ENCODE assay signal across 8 cellular contexts in the genomic region with DNA sequence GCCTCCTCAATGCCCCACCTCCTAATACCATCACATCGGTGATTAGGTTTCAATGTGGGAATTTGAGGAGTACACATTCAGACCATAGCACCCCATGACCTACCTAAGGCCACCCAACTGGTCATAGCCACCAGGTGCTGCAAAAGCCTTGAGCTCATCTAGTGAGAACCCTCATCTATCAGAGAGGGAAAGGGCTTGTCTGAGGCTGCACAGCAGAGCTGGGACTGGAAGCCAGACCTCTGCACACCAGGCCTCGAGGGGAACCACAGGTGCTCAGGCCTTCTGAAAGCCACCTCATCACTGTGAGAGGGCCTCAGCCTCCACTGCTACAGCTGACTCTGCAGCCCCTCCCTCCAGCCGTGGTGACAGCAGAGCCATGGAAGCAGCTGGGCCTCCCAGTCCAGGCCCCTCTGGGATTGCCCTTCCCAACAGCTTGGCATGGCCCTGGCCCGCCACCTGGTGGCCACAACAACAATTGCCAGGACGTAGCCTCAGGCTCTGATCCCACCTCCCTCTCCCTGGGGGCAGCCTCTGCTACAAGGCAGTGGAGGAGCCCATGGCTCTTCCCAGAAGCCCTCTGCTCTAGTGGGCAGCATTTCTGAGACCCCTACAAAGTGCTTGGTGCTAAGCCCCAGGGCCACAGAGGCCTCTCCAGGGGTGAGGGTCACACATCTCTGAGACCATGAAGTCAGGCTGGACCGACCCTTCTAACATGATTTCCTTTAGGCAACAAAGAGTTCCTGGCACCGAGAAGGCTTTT. TPM values are rescaled to one million over a fixed set of nuclear protein-coding genes. Genes with fewer than 3 reads are reported as not detected.
A peak's percentile ranks its signal among the peaks of the same experiment; 100 is the strongest.
DNase-seq lines count a peak whose midpoint lies in the region; ATAC-seq and TF ChIP-seq lines count a peak whose summit lies in the region.

No MANE protein-coding gene starts in this region.

- ATAC-seq in CD8-positive, alpha-beta T cell, result peak; percentile 59
- ATAC-seq in GM21526 (IDR thresholded peaks at IDR 0.05; ENCODE audit: low FRiP score, unreplicated experiment), result no peak

- 40% methylated on average over 7 of the region's 7 CpGs for WGBS in liver

- peak; percentile 89 to 97 for TF ChIP-seq RAD21 in liver (IDR thresholded peaks at IDR 0.05)

- peaks cover 12% of the 10 kb centered on the region for H3K27me3 Mint-ChIP-seq in CD8-positive, alpha-beta T cell (ENCODE audit: low read depth)
- H3K27me3 Mint-ChIP-seq in chondrocyte (ENCODE audit: low read depth), result peaks cover 10% of the 10 kb centered on the region

- no peaks in the 10 kb centered on the region for H3K27me3 ChIP-seq in CD8-positive, alpha-beta T cell (ENCODE audit: insufficient read depth, low read length)
- no peaks in the 10 kb centered on the region for H3K27me3 ChIP-seq in liver (ENCODE audit: control insufficient read depth in 4 of 4, insufficient read depth in 4 of 4, low read length in 3 of 4)

- H3K36me3 Mint-ChIP-seq in CD8-positive, alpha-beta T cell, result no peaks in the 10 kb centered on the region
- no peaks in the 10 kb centered on the region for H3K36me3 Mint-ChIP-seq in chondrocyte (ENCODE audit: low read depth)

- no peak overlapping the region for H3K4me3 ChIP-seq in CD8-positive, alpha-beta T cell (ENCODE audit: low read depth, low read length)
- no peak overlapping the region for H3K4me3 ChIP-seq in liver (ENCODE audit: low read depth in 1 of 3, low read length in 3 of 3)

- H3K36me3 ChIP-seq in CD8-positive, alpha-beta T cell (ENCODE audit: insufficient read depth, low read length), result no peaks in the 10 kb centered on the region
- H3K36me3 ChIP-seq in liver (ENCODE audit: control insufficient read depth in 4 of 4, insufficient read depth in 3 of 4, low read depth in 1 of 4, low read length in 3 of 4), result no peaks in the 10 kb centered on the region

- peaks cover 14% of the 10 kb centered on the region for H3K4me1 ChIP-seq in CD8-positive, alpha-beta T cell (ENCODE audit: insufficient read depth, low read length)
- no peaks in the 10 kb centered on the region for H3K4me1 ChIP-seq in liver (ENCODE audit: control insufficient read depth in 4 of 4, insufficient read depth in 4 of 4, low read length in 3 of 4)

- POLR2A ChIA-PET in CD8-positive, alpha-beta T cell (lab: Charles Lee), result interaction anchor here (2.6 to 4.2 kb wide), 2 partner anchors 169 to 177 kb away, joined by 14 to 29 read pairs; no protein-coding TSS in a partner anchor

- H3K27ac ChIP-seq in CD8-positive, alpha-beta T cell (ENCODE audit: low read depth, low read length), result no peak overlapping the region
- no peak overlapping the region for H3K27ac ChIP-seq in liver (ENCODE audit: low read depth in 1 of 2, low read length in 2 of 2)

- CTCF ChIA-PET in CD8-positive, alpha-beta T cell (lab: Charles Lee), result interaction anchor here (0.8 to 38.2 kb wide), 32 partner anchors 10 to 564 kb away, joined by 3 to 1504 read pairs (median 6); partner anchors contain the start of gene TP53I11

- no peak overlapping the region for H3K9ac ChIP-seq in liver (ENCODE audit: low read depth in 1 of 2, low read length in 2 of 2)

- H3K4me1 Mint-ChIP-seq in CD8-positive, alpha-beta T cell (ENCODE audit: low read depth), result peaks cover 11% of the 10 kb centered on the region
- peaks cover 39% of the 10 kb centered on the region for H3K4me1 Mint-ChIP-seq in chondrocyte (ENCODE audit: low read depth)

- no peak overlapping the region for H3K4me3 Mint-ChIP-seq in CD8-positive, alpha-beta T cell
- no peak overlapping the region for H3K4me3 Mint-ChIP-seq in chondrocyte (ENCODE audit: unreplicated experiment)

- TF ChIP-seq CTCF in CD8-positive, alpha-beta T cell (IDR thresholded peaks at IDR 0.05), result peak; percentile 87
- peak; percentile 99 for TF ChIP-seq CTCF in chondrocyte (IDR thresholded peaks at IDR 0.05)
- peak; percentile 87 for TF ChIP-seq CTCF in liver (IDR thresholded peaks at IDR 0.05; ENCODE audit: low read depth, low read length, missing input control)

- intact Hi-C loops in CD8-positive, alpha-beta T cell (cut with DNase I, micrococcal nuclease), result loop anchor here (1.0 to 10.0 kb wide), 5 partner anchors 169 to 541 kb away; partner anchors contain the start of gene CD82 (in 1 of the 2)

- DNase-seq in CD8-positive, alpha-beta T cell, result peak; percentile 33 to 77 (median 56)
- DNase-seq in HCEC 1CT, result peak; percentile 54
- peak; percentile 69 for DNase-seq in NCI-H2227 treated with DMSO at 0.1 percent for 48 hours (lab: John Stamatoyannopoulos, UW)
- DNase-seq in activated CD4-positive, alpha-beta T cell treated with anti-CD3 and anti-CD28 coated beads for 24 hours (ENCODE audit: low read depth in 2 of 2), result peak; percentile 39 to 49
- DNase-seq in chondrocyte (ENCODE audit: low spot score), result no peak
- DNase-seq in stimulated activated CD4-positive, alpha-beta T cell treated with anti-CD3 and anti-CD28 coated beads, TNF-alpha, amount 100 ng/mL, for 4 hours (ENCODE audit: low read depth in 3 of 3), result peak; percentile 27 to 40 (median 32)

- no peaks in the 10 kb centered on the region for H3K9me3 Mint-ChIP-seq in CD8-positive, alpha-beta T cell
- no peaks in the 10 kb centered on the region for H3K9me3 Mint-ChIP-seq in chondrocyte (ENCODE audit: low read depth)

- no peaks in the 10 kb centered on the region for H3K9me3 ChIP-seq in CD8-positive, alpha-beta T cell (ENCODE audit: low read length)
- no peaks in the 10 kb centered on the region for H3K9me3 ChIP-seq in liver (ENCODE audit: control insufficient read depth in 4 of 4, low read length in 3 of 4)

- no peak overlapping the region for H3K27ac Mint-ChIP-seq in CD8-positive, alpha-beta T cell
- no peak overlapping the region for H3K27ac Mint-ChIP-seq in chondrocyte (ENCODE audit: unreplicated experiment)

TF ChIP-seq in liver, 16 proteins besides CTCF, POLR2A, EP300 and RAD21:
- TF ChIP-seq YY1 (IDR thresholded peaks at IDR 0.05) (no peak), MAX (IDR thresholded peaks at IDR 0.05) (no peak), FOXA2 (IDR thresholded peaks at IDR 0.05) (no peak), SP1 (IDR thresholded peaks at IDR 0.05) (no peak), JUND (IDR thresholded peaks at IDR 0.05) (no peak), RXRA (IDR thresholded peaks at IDR 0.05) (no peak), NR2F2 (IDR thresholded peaks at IDR 0.05) (no peak), FOXA1 (IDR thresholded peaks at IDR 0.05) (no peak), GABPA (IDR thresholded peaks at IDR 0.05 in 1 of 2, conservative IDR thresholded peaks at IDR 0.05 in 1 of 2) (no peak)
- TF ChIP-seq, protein P1, sequence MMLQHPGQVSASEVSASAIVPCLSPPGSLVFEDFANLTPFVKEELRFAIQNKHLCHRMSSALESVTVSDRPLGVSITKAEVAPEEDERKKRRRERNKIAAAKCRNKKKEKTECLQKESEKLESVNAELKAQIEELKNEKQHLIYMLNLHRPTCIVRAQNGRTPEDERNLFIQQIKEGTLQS (IDR thresholded peaks at IDR 0.05), result no peak
- TF ChIP-seq, protein P2, sequence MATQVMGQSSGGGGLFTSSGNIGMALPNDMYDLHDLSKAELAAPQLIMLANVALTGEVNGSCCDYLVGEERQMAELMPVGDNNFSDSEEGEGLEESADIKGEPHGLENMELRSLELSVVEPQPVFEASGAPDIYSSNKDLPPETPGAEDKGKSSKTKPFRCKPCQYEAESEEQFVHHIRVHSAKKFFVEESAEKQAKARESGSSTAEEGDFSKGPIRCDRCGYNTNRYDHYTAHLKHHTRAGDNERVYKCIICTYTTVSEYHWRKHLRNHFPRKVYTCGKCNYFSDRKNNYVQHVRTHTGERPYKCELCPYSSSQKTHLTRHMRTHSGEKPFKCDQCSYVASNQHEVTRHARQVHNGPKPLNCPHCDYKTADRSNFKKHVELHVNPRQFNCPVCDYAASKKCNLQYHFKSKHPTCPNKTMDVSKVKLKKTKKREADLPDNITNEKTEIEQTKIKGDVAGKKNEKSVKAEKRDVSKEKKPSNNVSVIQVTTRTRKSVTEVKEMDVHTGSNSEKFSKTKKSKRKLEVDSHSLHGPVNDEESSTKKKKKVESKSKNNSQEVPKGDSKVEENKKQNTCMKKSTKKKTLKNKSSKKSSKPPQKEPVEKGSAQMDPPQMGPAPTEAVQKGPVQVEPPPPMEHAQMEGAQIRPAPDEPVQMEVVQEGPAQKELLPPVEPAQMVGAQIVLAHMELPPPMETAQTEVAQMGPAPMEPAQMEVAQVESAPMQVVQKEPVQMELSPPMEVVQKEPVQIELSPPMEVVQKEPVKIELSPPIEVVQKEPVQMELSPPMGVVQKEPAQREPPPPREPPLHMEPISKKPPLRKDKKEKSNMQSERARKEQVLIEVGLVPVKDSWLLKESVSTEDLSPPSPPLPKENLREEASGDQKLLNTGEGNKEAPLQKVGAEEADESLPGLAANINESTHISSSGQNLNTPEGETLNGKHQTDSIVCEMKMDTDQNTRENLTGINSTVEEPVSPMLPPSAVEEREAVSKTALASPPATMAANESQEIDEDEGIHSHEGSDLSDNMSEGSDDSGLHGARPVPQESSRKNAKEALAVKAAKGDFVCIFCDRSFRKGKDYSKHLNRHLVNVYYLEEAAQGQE (IDR thresholded peaks at IDR 0.05), result no peak

RNA-seq across cellular contexts. Expression of gene PRDM11, which starts 41.0 kb away (rescaled TPM):
- total RNA-seq in CD8-positive, alpha-beta T cell, result 1 to 10 TPM; 2.4 to 3.6 TPM
- total RNA-seq in chondrocyte (32.9 to 35.1 TPM (median 35.0 TPM) in 3 replicates), liver (1 to 10 TPM; 3.7 to 6.9 TPM)
- polyA plus RNA-seq in liver, result 1 to 10 TPM in 1 of 2 donors, under 1 TPM in 1; 0.64 to 1.9 TPM
